ENCODE assay signal across 8 cellular contexts in genomic region chr12:92702754-92703679, GRCh38. TPM values are rescaled to one million over a fixed set of nuclear protein-coding genes. Genes with fewer than 3 reads are reported as not detected.
A peak's percentile ranks its signal among the peaks of the same experiment; 100 is the strongest.
DNase-seq lines count a peak whose midpoint lies in the region; ATAC-seq, FAIRE-seq and TF ChIP-seq lines count a peak whose summit lies in the region.

PLEKHG7 (plus strand) TSS chr12:92702989; CDS start chr12:92706632, 3,643 bp downstream.

- no peaks in the 10 kb centered on the region for H3K27me3 ChIP-seq in keratinocyte (ENCODE audit: control insufficient read depth, extremely low read depth, insufficient read depth, low read length)

- peak within 1 kb of the TSS; percentile 71 for H3K4me3 ChIP-seq in GM12864 (ENCODE audit: low read depth, low read length)
- H3K4me3 ChIP-seq in keratinocyte (ENCODE audit: control insufficient read depth in 2 of 3, extremely low read depth in 1 of 3, insufficient read depth in 2 of 3, low read depth in 1 of 3, low read length in 3 of 3): peak within 1 kb of the TSS in 2 of 3 experiments; percentile 31 to 53

- FAIRE-seq in keratinocyte (lab: Jason Lieb, UNC): peak; percentile 77

- no peaks in the 10 kb centered on the region for H3K9me1 ChIP-seq in keratinocyte (ENCODE audit: control insufficient read depth, extremely low read depth, insufficient read depth, low read length)

- H3K27ac ChIP-seq in keratinocyte (ENCODE audit: control insufficient read depth, insufficient read depth, low read length): no peak within 1 kb of the TSS

- dilution Hi-C loops in keratinocyte (cut with MboI; ENCODE audit: extremely low pct_ligation_motif_present, low sequenced_read_pairs): no loop called here

- H2AFZ ChIP-seq in keratinocyte (ENCODE audit: control insufficient read depth, low read length): peak within 1 kb of the TSS; percentile 68

- no peaks in the 10 kb centered on the region for H3K79me2 ChIP-seq in keratinocyte (ENCODE audit: control insufficient read depth, insufficient read depth, low read length)

- H3K4me2 ChIP-seq in keratinocyte (ENCODE audit: control insufficient read depth, extremely low read depth, insufficient read depth, low read depth, low read length): peak within 1 kb of the TSS; percentile 56

- ATAC-seq in GM21367 (IDR thresholded peaks at IDR 0.05; ENCODE audit: unreplicated experiment) (peak; percentile 84), HG03469 (IDR thresholded peaks at IDR 0.05; ENCODE audit: unreplicated experiment) (peak; percentile 89)

- no peaks in the 10 kb centered on the region for H3K9me3 ChIP-seq in keratinocyte (ENCODE audit: control insufficient read depth, low read depth, low read length)

- DNase-seq in GM12864 (ENCODE audit: low read depth): peak; percentile 65
- no peak for DNase-seq in keratinocyte (ENCODE audit: low read depth, low spot score)
- no peak for DNase-seq in NCI-H128 (lab: John Stamatoyannopoulos, UW; ENCODE audit: unreplicated experiment)
- DNase-seq in NCI-H1417 treated with DMSO at 0.1 percent for 48 hours (lab: John Stamatoyannopoulos, UW): no peak
- DNase-seq in hypothalamus (lab: John Stamatoyannopoulos, UW): no peak
- no peak for DNase-seq in T-helper 9 cell

- TF ChIP-seq CTCF in GM12864 (IDR thresholded peaks at IDR 0.05; ENCODE audit: low read depth, low read length, missing control alignments) (no peak), keratinocyte (optimal IDR thresholded peaks at IDR 0.05 in 1 of 3, IDR thresholded peaks at IDR 0.05 in 1 of 3, conservative IDR thresholded peaks at IDR 0.05 in 1 of 3; ENCODE audit: extremely low read depth in 1 of 3, insufficient read depth in 2 of 3, low read length in 3 of 3) (no peak)

- H4K20me1 ChIP-seq in keratinocyte (ENCODE audit: control insufficient read depth, extremely low read depth, insufficient read depth, low read length): no peaks in the 10 kb centered on the region

- H3K4me1 ChIP-seq in keratinocyte (ENCODE audit: control insufficient read depth, extremely low read depth, insufficient read depth, low read length): no peaks in the 10 kb centered on the region

- H3K36me3 ChIP-seq in keratinocyte (ENCODE audit: control insufficient read depth in 2 of 2, extremely low read depth in 1 of 2, insufficient read depth in 2 of 2, low read length in 2 of 2): no peaks in the 10 kb centered on the region

- no peak within 1 kb of the TSS for H3K9ac ChIP-seq in keratinocyte (ENCODE audit: control insufficient read depth, extremely low read depth, insufficient read depth, low read length)

RNA-seq across cellular contexts. Expression of gene PLEKHG7, which starts in this region (rescaled TPM):
- polyA plus RNA-seq in keratinocyte: not detected in 3 replicates
- not detected for polyA plus RNA-seq in keratinocyte (2011; ENCODE audit: low read depth)
- polyA plus RNA-seq in keratinocyte (2011; cell fraction: cytosol; rRNA removed): not detected in 2 replicates
- not detected in 2 replicates for polyA plus RNA-seq in keratinocyte (2011; cell fraction: nucleus; rRNA removed)
- polyA plus RNA-seq in keratinocyte (2012; ENCODE audit: low replicate concordance): not detected in 2 replicates
- not detected in 3 replicates for polyA minus RNA-seq in keratinocyte
- polyA minus RNA-seq in keratinocyte (2011; cell fraction: cytosol; rRNA and poly(A)+ RNA removed): not detected
- polyA minus RNA-seq in keratinocyte (2011; cell fraction: nucleus; rRNA and poly(A)+ RNA removed): not detected in 2 replicates
